In genomic region chr6:90722648-90723047, GRCh38 we compare ENCODE assay signal across 25 cellular contexts.
"Had no signal": no experiment of that assay in that cellular context is flagged by ENCODE, and none has a peak within 500 bp of the region (broad histone marks: within the 10 kb centered on the region; RNA-seq: fewer than 3 reads in every experiment).

No MANE protein-coding gene starts in this region.

- H3K4me2 ChIP-seq: PC-9 had no signal

- FAIRE-seq: astrocyte, TTC549 had no signal

- H2AFZ ChIP-seq: PC-9 had no signal

- H3K4me1 Mint-ChIP-seq: activated CD4-positive, alpha-beta T cell treated with anti-CD3 and anti-CD28 coated beads, Interleukin-2, amount 10 ng/mL, durations not matched to agents 7 days and 5 days; central memory CD8-positive, alpha-beta T cell; T-cell had no signal

- H3K27ac Mint-ChIP-seq: activated CD4-positive, alpha-beta memory T cell treated with anti-CD3 and anti-CD28 coated beads for 36 hours; activated CD4-positive, alpha-beta T cell treated with anti-CD3 and anti-CD28 coated beads, Interleukin-2, amount 10 ng/mL, durations not matched to agents 7 days and 5 days; activated naive CD4-positive, alpha-beta T cell treated with anti-CD3 and anti-CD28 coated beads for 36 hours; activated naive CD8-positive, alpha-beta T cell; brain; T-cell had no signal

- H3K36me3 Mint-ChIP-seq: activated CD4-positive, alpha-beta memory T cell treated with anti-CD3 and anti-CD28 coated beads for 36 hours; activated naive CD8-positive, alpha-beta T cell; brain; T-cell had no signal

- H3K27ac ChIP-seq: PC-9 had no signal

- H3K9me3 Mint-ChIP-seq: activated CD4-positive, alpha-beta memory T cell treated with anti-CD3 and anti-CD28 coated beads for 36 hours; activated CD4-positive, alpha-beta T cell treated with anti-CD3 and anti-CD28 coated beads, Interleukin-2, amount 10 ng/mL, durations not matched to agents 7 days and 5 days; activated naive CD4-positive, alpha-beta T cell treated with anti-CD3 and anti-CD28 coated beads for 36 hours; activated T-cell treated with anti-CD3 and anti-CD28 coated beads, Interleukin-2, amount 50 U/mL, for 4 hours; brain; T-cell had no signal

- ATAC-seq: activated T-cell treated with anti-CD3 and anti-CD28 coated beads, Interleukin-2, amount 50 U/mL, for 4 hours; T-cell had no signal

- DNase-seq: activated CD4-positive, alpha-beta memory T cell treated with anti-CD3 and anti-CD28 coated beads for 36 hours; activated CD4-positive, alpha-beta T cell treated with anti-CD3 and anti-CD28 coated beads, Interleukin-2, amount 10 ng/mL, durations not matched to agents 7 days and 5 days; activated CD4-positive, CD25-positive, alpha-beta regulatory T cell; activated CD8-positive, alpha-beta memory T cell treated with anti-CD3 and anti-CD28 coated beads for 24 hours; activated effector memory CD4-positive, alpha-beta T cell treated with anti-CD3 and anti-CD28 coated beads, Interleukin-2, amount 50 U/mL, for 16 hours; activated naive CD4-positive, alpha-beta T cell treated with anti-CD3 and anti-CD28 coated beads for 36 hours; activated T-cell treated with anti-CD3 and anti-CD28 coated beads, Interleukin-2, amount 50 U/mL, for 4 hours; amygdala; NCI-H1048; NCI-H1930; NCI-H2171 treated with DMSO at 0.1 percent for 48 hours; NCI-H226; NCI-H510A; NCI-H526 treated with DMSO at 0.1 percent for 48 hours; NCI-H82; PC-9; SIG-M5; T-cell; T-helper 2 cell; T1000 had no signal

- H3K4me3 Mint-ChIP-seq: activated CD4-positive, alpha-beta memory T cell treated with anti-CD3 and anti-CD28 coated beads for 36 hours; activated CD4-positive, alpha-beta T cell treated with anti-CD3 and anti-CD28 coated beads, Interleukin-2, amount 10 ng/mL, durations not matched to agents 7 days and 5 days; activated naive CD4-positive, alpha-beta T cell treated with anti-CD3 and anti-CD28 coated beads for 36 hours; activated naive CD8-positive, alpha-beta T cell; activated T-cell treated with anti-CD3 and anti-CD28 coated beads, Interleukin-2, amount 50 U/mL, for 4 hours; brain; central memory CD8-positive, alpha-beta T cell; T-cell had no signal
